Comparison of ENCODE assay signal across 9 cellular contexts in genomic region chr6:24910850-24911712, GRCh38. TPM values are rescaled to one million over a fixed set of nuclear protein-coding genes. Genes with fewer than 3 reads are reported as not detected.
DNase-seq lines count a peak whose midpoint lies in the region; ATAC-seq, FAIRE-seq and TF ChIP-seq lines count a peak whose summit lies in the region.
"Had no signal": no experiment of that assay in that cellular context is flagged by ENCODE, and none has a peak within 500 bp of the region (broad histone marks: within the 10 kb centered on the region; RNA-seq: fewer than 3 reads in every experiment).

No MANE protein-coding gene starts in this region.

- no peak overlapping the region for H3K27ac ChIP-seq in RWPE2 (ENCODE audit: poor library complexity, severe bottlenecking)
- H3K27ac ChIP-seq in angular gyrus (ENCODE audit: low read depth, low read length): peak overlapping the region; percentile 62
- peak overlapping the region; percentile 52 to 64 for H3K27ac ChIP-seq in prostate gland

- H3K4me1 ChIP-seq in RWPE2 (ENCODE audit: insufficient read depth, poor library complexity, severe bottlenecking) (no peaks in the 10 kb centered on the region), prostate gland (replicated peaks) (no peaks in the 10 kb centered on the region)

- peak; percentile 41 for FAIRE-seq in GM12891 (lab: Jason Lieb, UNC)
- FAIRE-seq: TTC549 had no signal

- TF ChIP-seq CTCF in RWPE2 (IDR thresholded peaks at IDR 0.05; ENCODE audit: poor library complexity, severe bottlenecking) (no peak), prostate gland (IDR thresholded peaks at IDR 0.05) (no peak)

- peaks cover 20% of the 10 kb centered on the region for H3K27me3 ChIP-seq in RWPE2 (ENCODE audit: insufficient read depth, poor library complexity, severe bottlenecking)
- H3K27me3 ChIP-seq in prostate gland (replicated peaks; ENCODE audit: insufficient read depth): no peaks in the 10 kb centered on the region

- no peaks in the 10 kb centered on the region for H3K36me3 ChIP-seq in RWPE2 (ENCODE audit: low read depth)
- H3K36me3 ChIP-seq in prostate gland: no peaks in the 10 kb centered on the region

- TF ChIP-seq POLR2A in GM12891 (IDR thresholded peaks at IDR 0.05; ENCODE audit: low read depth, low read length): no peak
- TF ChIP-seq POLR2A in prostate gland (IDR thresholded peaks at IDR 0.05): no peak

- DNase-seq in GM12891 (ENCODE audit: insufficient read length, low spot score): peak; percentile 35
- no peak for DNase-seq in RWPE2 (ENCODE audit: low spot score)
- DNase-seq in hepatic stellate cell (ENCODE audit: low spot score): peak; percentile 34
- DNase-seq in prostate gland (ENCODE audit: low spot score): peak; percentile 63
- DNase-seq in UCSD-AML1 (lab: John Stamatoyannopoulos, UW; ENCODE audit: unreplicated experiment): no peak
- no peak for DNase-seq in foreskin melanocyte

- intact Hi-C loops in prostate gland (cut with DNase I): no loop called here

- ATAC-seq in HG03280 (IDR thresholded peaks at IDR 0.05; ENCODE audit: unreplicated experiment) (peak; percentile 48), RWPE2 (ENCODE audit: low read depth) (peak; percentile 69)

- under 1% methylated on average over 24 of the region's 60 CpGs for WGBS in prostate gland

- peak overlapping the region; percentile 30 for H3K4me3 ChIP-seq in RWPE2 (ENCODE audit: severe bottlenecking)
- peak overlapping the region; percentile 46 to 54 for H3K4me3 ChIP-seq in prostate gland

- H3K9me3 ChIP-seq in RWPE2 (ENCODE audit: severe bottlenecking) (no peaks in the 10 kb centered on the region), prostate gland (no peaks in the 10 kb centered on the region)

TF ChIP-seq in GM12891, 5 proteins besides CTCF, POLR2A, EP300 and RAD21:
- TF ChIP-seq PAX5 (IDR thresholded peaks at IDR 0.05; ENCODE audit: insufficient read depth, low read length, severe bottlenecking) (peak; percentile 34), POU2F2 (IDR thresholded peaks at IDR 0.05; ENCODE audit: low read depth, low read length) (no peak)

RNA-seq across cellular contexts. Expression of gene RIPOR2, which starts 24.7 kb away (rescaled TPM):
- 20.5 TPM for polyA plus RNA-seq in GM12891 (2012; ENCODE audit: low read depth, missing spikeins)
- total RNA-seq in prostate gland: 10 to 100 TPM; 16.1 to 23.7 TPM

Comparison
In these comparisons a context has a peak if more than half of its experiments do, and no peak if none do; other contexts are left out.
1. DNase-seq: peak in GM12891 (single experiment), hepatic stellate cell (single experiment) and prostate gland (single experiment); none in RWPE2 (single experiment), UCSD-AML1 (single experiment) and foreskin melanocyte (single experiment).